1 cellular context compared by ENCODE assay signal in genomic region chr7:16098058-16098457, GRCh38.
TF ChIP-seq lines count a peak whose summit lies in the region.

No MANE protein-coding gene starts in this region.

TF ChIP-seq in HCT116, 20 proteins besides CTCF, POLR2A, EP300 and RAD21 (continued from another document):
- TF ChIP-seq ZFX (IDR thresholded peaks at IDR 0.05) = no peak
- no peak for TF ChIP-seq CBX3 (IDR thresholded peaks at IDR 0.05; ENCODE audit: low read depth)
- TF ChIP-seq YY1 (IDR thresholded peaks at IDR 0.05; ENCODE audit: extremely low read depth, insufficient replicate concordance, low read depth, low read length) = no peak
- TF ChIP-seq SP1 (IDR thresholded peaks at IDR 0.05; ENCODE audit: low read depth) = no peak
- no peak for TF ChIP-seq EZH2 (IDR thresholded peaks at IDR 0.05)
